In the genomic region with DNA sequence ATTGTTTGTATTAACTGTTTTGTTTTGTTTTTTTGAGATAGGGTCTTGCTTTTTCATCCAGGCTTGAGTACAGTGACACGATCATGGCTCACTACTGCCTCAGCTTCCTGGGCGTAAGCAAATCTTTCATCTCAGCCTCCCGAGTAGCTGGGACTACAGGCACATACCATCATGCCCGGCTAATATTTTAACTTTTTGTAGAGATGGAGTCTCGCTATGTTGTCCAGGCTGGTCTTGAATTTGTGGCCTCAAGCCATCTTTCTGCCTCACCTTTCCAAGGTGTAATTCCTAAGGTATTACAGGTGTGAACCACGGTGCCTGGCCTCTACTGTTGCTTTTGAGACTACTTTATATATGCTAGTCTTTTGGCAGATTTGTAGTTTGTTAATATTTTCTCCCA, we compare ENCODE assay signal across 20 cellular contexts. TPM values are rescaled to one million over a fixed set of nuclear protein-coding genes. Genes with fewer than 3 reads are reported as not detected.
DNase-seq lines count a peak whose midpoint lies in the region; ATAC-seq and TF ChIP-seq lines count a peak whose summit lies in the region.
"Had no signal": no experiment of that assay in that cellular context is flagged by ENCODE, and none has a peak within 500 bp of the region (broad histone marks: within the 10 kb centered on the region; RNA-seq: fewer than 3 reads in every experiment).

No MANE protein-coding gene starts in this region.

- no peak overlapping the region for H3K9ac ChIP-seq in trophoblast cell (ENCODE audit: low read length)
- H3K9ac ChIP-seq: BLaER1 treated with 17β-estradiol and CSF1 and Interleukin-3, amounts not matched to agents 10 nM and 100 nM had no signal

- no peak for ATAC-seq in activated T-cell treated with anti-CD3 and anti-CD28 coated beads, Interleukin-2, amount 50 U/mL, for 72 hours (replicated peaks in 1 of 2)
- ATAC-seq in omental fat pad (ENCODE audit: low FRiP score) = no peak
- ATAC-seq: A549; CD8-positive, alpha-beta T cell; GM12878 had no signal

- H3K9me3 ChIP-seq in trophoblast cell (ENCODE audit: insufficient read depth, low read depth, low read length) (peaks cover 2% of the 10 kb centered on the region), tibial artery (no peaks in the 10 kb centered on the region)
- H3K9me3 ChIP-seq: Caco-2 had no signal

- no peak for TF ChIP-seq CTCF in tibial artery (IDR thresholded peaks at IDR 0.05)
- TF ChIP-seq CTCF in omental fat pad (IDR thresholded peaks at IDR 0.05) = no peak

- H3K4me1 Mint-ChIP-seq in activated T-cell treated with anti-CD3 and anti-CD28 coated beads, Interleukin-2, amount 50 U/mL, for 72 hours (ENCODE audit: low read depth) = peaks cover 38% of the 10 kb centered on the region

- H3K14ac ChIP-seq in trophoblast cell (ENCODE audit: low read length) = no peak overlapping the region

- H3K36me3 Mint-ChIP-seq in activated T-cell treated with anti-CD3 and anti-CD28 coated beads, Interleukin-2, amount 50 U/mL, for 72 hours (ENCODE audit: insufficient read depth in 2 of 2) = peaks cover 12 to 22% of the 10 kb centered on the region in 2 donors

- no CpG with 5 or more reads among the region's 6 CpGs for WGBS in trophoblast cell (ENCODE audit: extremely low coverage, insufficient coverage, insufficient read length)

- peaks cover 7% of the 10 kb centered on the region for H3K79me2 ChIP-seq in trophoblast cell (ENCODE audit: control insufficient read depth, insufficient read depth, low read length, poor library complexity)

- no peak overlapping the region for H4K8ac ChIP-seq in trophoblast cell (ENCODE audit: low read depth, low read length)

- peak overlapping the region; percentile 50 for H3K27ac Mint-ChIP-seq in activated T-cell treated with anti-CD3 and anti-CD28 coated beads, Interleukin-2, amount 50 U/mL, for 72 hours
- H3K27ac Mint-ChIP-seq: B cell; CD4-positive, alpha-beta T cell; CD8-positive, alpha-beta T cell had no signal

- H2AFZ ChIP-seq in trophoblast cell (ENCODE audit: insufficient read depth, low read length, poor library complexity) = no peak overlapping the region

- H3K79me1 ChIP-seq in trophoblast cell (ENCODE audit: low read length) = no peaks in the 10 kb centered on the region

- H3K4ac ChIP-seq in trophoblast cell (ENCODE audit: low read depth, low read length) = peak overlapping the region; percentile 66

- no peak overlapping the region for H2BK120ac ChIP-seq in trophoblast cell (ENCODE audit: insufficient read depth, low read length, poor library complexity)

- no peak overlapping the region for H3K18ac ChIP-seq in trophoblast cell (ENCODE audit: low read length)

- no peak overlapping the region for H2AK5ac ChIP-seq in trophoblast cell (ENCODE audit: low read length)

- H3K4me3 ChIP-seq in trophoblast cell (ENCODE audit: low read depth, low read length) = no peak overlapping the region
- H3K4me3 ChIP-seq in tibial artery = no peak overlapping the region
- H3K4me3 ChIP-seq: A549; BLaER1 treated with 17β-estradiol and CSF1 and Interleukin-3, amounts not matched to agents 10 nM and 100 nM; GM12878 had no signal

- peaks cover 2 to 5% of the 10 kb centered on the region in 2 donors for H3K9me3 Mint-ChIP-seq in activated T-cell treated with anti-CD3 and anti-CD28 coated beads, Interleukin-2, amount 50 U/mL, for 72 hours

- no peak overlapping the region for H2BK5ac ChIP-seq in trophoblast cell (ENCODE audit: low read depth, low read length, poor library complexity)

- H3K4me2 ChIP-seq in trophoblast cell (ENCODE audit: low read length) = no peak overlapping the region
- H3K4me2 ChIP-seq: A549; BLaER1 treated with 17β-estradiol and CSF1 and Interleukin-3, amounts not matched to agents 10 nM and 100 nM had no signal

- H3K4me3 Mint-ChIP-seq in activated T-cell treated with anti-CD3 and anti-CD28 coated beads, Interleukin-2, amount 50 U/mL, for 72 hours = no peak overlapping the region
- H3K4me3 Mint-ChIP-seq: B cell; CD4-positive, alpha-beta T cell; CD8-positive, alpha-beta T cell had no signal

- H3K27ac ChIP-seq in trophoblast cell (ENCODE audit: low read depth, low read length) (no peak overlapping the region), tibial artery (peak overlapping the region; percentile 2 to 84)
- H3K27ac ChIP-seq: 22Rv1; A549; BLaER1 treated with 17β-estradiol and CSF1 and Interleukin-3, amounts not matched to agents 10 nM and 100 nM; C4-2B had no signal

- H3K4me1 ChIP-seq in trophoblast cell (ENCODE audit: control insufficient read depth in 1 of 2, insufficient read depth in 2 of 2, low read length in 2 of 2) (no peaks in the 10 kb centered on the region), tibial artery (peaks cover 0 to 82% (median 23%) of the 10 kb centered on the region in 4 donors)
- H3K4me1 ChIP-seq: A549, Caco-2 had no signal

- H3K23ac ChIP-seq in trophoblast cell (ENCODE audit: low read length) = no peak overlapping the region

- no peak overlapping the region for H2BK12ac ChIP-seq in trophoblast cell (ENCODE audit: low read length)

- H3K27me3 Mint-ChIP-seq in activated T-cell treated with anti-CD3 and anti-CD28 coated beads, Interleukin-2, amount 50 U/mL, for 72 hours (ENCODE audit: low read depth) = no peaks in the 10 kb centered on the region
- H3K27me3 Mint-ChIP-seq: B cell; CD4-positive, alpha-beta T cell had no signal

- DNase-seq in activated T-cell treated with anti-CD3 and anti-CD28 coated beads, Interleukin-2, amount 50 U/mL, for 72 hours = no peak
- DNase-seq in activated T-cell treated with anti-CD3 and anti-CD28 coated beads for 4 hours (no peak), trophoblast cell (peak; percentile 69 to 90), tibial artery (no peak), DMS79 treated with DMSO at 0.1 percent for 48 hours (lab: John Stamatoyannopoulos, UW) (no peak), omental fat pad (ENCODE audit: low spot score) (no peak)
- DNase-seq: AML-193; Caco-2; Calu3; CD4-positive, alpha-beta T cell; CD8-positive, alpha-beta T cell; DND-41; EL; GDM1 had no signal

- no peak overlapping the region for H4K91ac ChIP-seq in trophoblast cell (ENCODE audit: low read depth, low read length)

- intact Hi-C loops in tibial artery (cut with DNase I; ENCODE audit: low total_unique reads) = no loop called here

- no peak overlapping the region for H4K12ac ChIP-seq in trophoblast cell (ENCODE audit: low read depth, low read length)

- H3K27me3 ChIP-seq in trophoblast cell (ENCODE audit: insufficient read depth, low read length) (no peaks in the 10 kb centered on the region), tibial artery (no peaks in the 10 kb centered on the region)
- H3K27me3 ChIP-seq: BLaER1 treated with 17β-estradiol and CSF1 and Interleukin-3, amounts not matched to agents 10 nM and 100 nM had no signal

- H3K36me3 ChIP-seq in trophoblast cell (ENCODE audit: control insufficient read depth in 1 of 2, insufficient read depth in 2 of 2, low read length in 2 of 2) = peaks cover 0 to 2% of the 10 kb centered on the region in 2 experiments
- no peaks in the 10 kb centered on the region for H3K36me3 ChIP-seq in tibial artery

RNA-seq across cellular contexts. Expression of gene RCL1, which starts 8.4 kb away (rescaled TPM):
- 10 to 100 TPM; 29.7 to 38.8 TPM for total RNA-seq in activated T-cell treated with anti-CD3 and anti-CD28 coated beads, Interleukin-2, amount 50 U/mL, for 72 hours
- 25.3 and 26.8 TPM in 2 replicates for polyA plus RNA-seq in trophoblast cell (2013)
- total RNA-seq in omental fat pad = 10 to 100 TPM; 54.1 to 97.3 (median 88.8) TPM

Comparison
In these comparisons a context has a peak if more than half of its experiments do, and no peak if none do; other contexts are left out.
1. DNase-seq: peak in trophoblast cell (2 of 2); none in activated T-cell treated with anti-CD3 and anti-CD28 coated beads, Interleukin-2, amount 50 U/mL, for 72 hours (0 of 2), activated T-cell treated with anti-CD3 and anti-CD28 coated beads for 4 hours (single experiment), tibial artery (0 of 2), DMS79 treated with DMSO at 0.1 percent for 48 hours (single experiment) and omental fat pad (single experiment).